12 cellular contexts compared by ENCODE assay signal in the genomic region with DNA sequence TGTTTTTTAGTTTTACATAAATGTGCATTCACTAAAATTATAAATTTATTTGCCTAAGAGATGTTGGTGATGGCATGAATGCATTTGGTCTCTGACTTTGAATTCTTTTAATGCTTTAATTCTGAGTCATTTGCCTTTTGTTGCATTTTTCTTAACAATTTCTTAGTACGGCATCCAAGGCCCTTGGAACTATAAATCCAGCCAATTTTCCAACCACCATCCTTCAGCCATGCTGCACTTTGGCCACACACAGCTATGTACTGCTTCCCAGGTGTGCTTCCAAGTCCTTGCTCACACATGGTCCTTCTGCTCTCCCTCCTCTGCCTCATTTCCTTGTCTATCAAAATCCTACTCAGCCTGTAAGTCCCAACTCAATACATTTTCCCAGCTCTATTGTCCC.
DNase-seq lines count a peak whose midpoint lies in the region; ATAC-seq and TF ChIP-seq lines count a peak whose summit lies in the region.
"Had no signal": no experiment of that assay in that cellular context is flagged by ENCODE, and none has a peak within 500 bp of the region (broad histone marks: within the 10 kb centered on the region; RNA-seq: fewer than 3 reads in every experiment).

No MANE protein-coding gene starts in this region.

- no peak overlapping the region for H3K27ac Mint-ChIP-seq in GM23338
- peak overlapping the region; percentile 81 for H3K27ac Mint-ChIP-seq in activated CD8-positive, alpha-beta T cell treated with anti-CD3 and anti-CD28 coated beads for 36 hours
- H3K27ac Mint-ChIP-seq in effector memory CD8-positive, alpha-beta T cell = no peak overlapping the region

- no peaks in the 10 kb centered on the region for H3K9me2 ChIP-seq in GM23338 (ENCODE audit: insufficient read depth)

- H3F3A ChIP-seq in GM23338 (replicated peaks; ENCODE audit: low read depth) = no peaks in the 10 kb centered on the region

- H3K4me3 ChIP-seq in GM23338 (no peak overlapping the region), thyroid gland (replicated peaks in 1 of 3) (no peak overlapping the region)

- no peak overlapping the region for H2AFZ ChIP-seq in GM23338

- TF ChIP-seq POLR2A in thyroid gland (IDR thresholded peaks at IDR 0.05) = no peak

- no peak overlapping the region for H3K4me2 ChIP-seq in GM23338

- no peak for DNase-seq in GM23338 (ENCODE audit: low spot score)
- no peak for DNase-seq in activated CD8-positive, alpha-beta T cell treated with anti-CD3 and anti-CD28 coated beads for 36 hours
- peak; percentile 74 for DNase-seq in glomerular visceral epithelial cell (ENCODE audit: extremely low spot score)
- DNase-seq in thyroid gland = no peak
- no peak for DNase-seq in effector memory CD8-positive, alpha-beta T cell
- DNase-seq: activated T-cell treated with anti-CD3 and anti-CD28 coated beads, Interleukin-2, amount 50 U/mL, for 4 hours; effector CD4-positive, alpha-beta T cell; NCI-H1417 treated with DMSO at 0.1 percent for 48 hours; stimulated activated CD4-positive, alpha-beta T cell treated with anti-CD3 and anti-CD28 coated beads, Interleukin-4, amount 100 ng/mL, for 24 hours had no signal

- no peak for ATAC-seq in GM23338
- ATAC-seq in activated CD8-positive, alpha-beta T cell treated with anti-CD3 and anti-CD28 coated beads for 36 hours = no peak
- no peak for ATAC-seq in effector memory CD8-positive, alpha-beta T cell (replicated peaks)
- no peak for ATAC-seq in HG02798 (IDR thresholded peaks at IDR 0.05; ENCODE audit: poor library complexity, unreplicated experiment)
- no peak for ATAC-seq in GM18861 (IDR thresholded peaks at IDR 0.05; ENCODE audit: unreplicated experiment)
- ATAC-seq: activated T-cell treated with anti-CD3 and anti-CD28 coated beads, Interleukin-2, amount 50 U/mL, for 4 hours had no signal

- no peaks in the 10 kb centered on the region for H3K79me2 ChIP-seq in GM23338 (replicated peaks; ENCODE audit: insufficient read depth)

- H3K4me1 ChIP-seq in GM23338 (ENCODE audit: insufficient read depth) (peaks cover 6% of the 10 kb centered on the region; the same call in 1 of the 2 replicates), thyroid gland (peaks cover 87 to 97% of the 10 kb centered on the region in 2 donors)

- POLR2A ChIA-PET in activated CD8-positive, alpha-beta T cell treated with anti-CD3 and anti-CD28 coated beads for 36 hours (lab: Charles Lee) = interaction anchor here (0.6 to 1.5 kb wide), 3 partner anchors 9 to 16 kb away, joined by 3 to 4 read pairs (median 4); no protein-coding TSS in a partner anchor

- H3K4me3 Mint-ChIP-seq in GM23338 = no peak overlapping the region
- H3K4me3 Mint-ChIP-seq in activated CD8-positive, alpha-beta T cell treated with anti-CD3 and anti-CD28 coated beads for 36 hours = peak overlapping the region; percentile 33
- H3K4me3 Mint-ChIP-seq in effector memory CD8-positive, alpha-beta T cell = no peak overlapping the region
- H3K4me3 Mint-ChIP-seq: neural crest cell had no signal

- H3K27me3 Mint-ChIP-seq in GM23338 (ENCODE audit: insufficient read depth, low read depth, poor library complexity) = peaks cover 1% of the 10 kb centered on the region
- no peaks in the 10 kb centered on the region for H3K27me3 Mint-ChIP-seq in activated CD8-positive, alpha-beta T cell treated with anti-CD3 and anti-CD28 coated beads for 36 hours
- no peaks in the 10 kb centered on the region for H3K27me3 Mint-ChIP-seq in effector memory CD8-positive, alpha-beta T cell

- TF ChIP-seq CTCF in GM23338 (conservative IDR thresholded peaks at IDR 0.05; ENCODE audit: low read depth in 2 of 2) (no peak), thyroid gland (IDR thresholded peaks at IDR 0.05) (no peak)
- no peak for TF ChIP-seq CTCF in activated CD8-positive, alpha-beta T cell treated with anti-CD3 and anti-CD28 coated beads for 36 hours (IDR thresholded peaks at IDR 0.05)

- H4K20me1 ChIP-seq in GM23338 (replicated peaks; ENCODE audit: insufficient read depth) = peaks cover 3% of the 10 kb centered on the region; the same call in 1 of the 2 replicates

- no peaks in the 10 kb centered on the region for H3K9me3 Mint-ChIP-seq in GM23338
- H3K9me3 Mint-ChIP-seq in activated CD8-positive, alpha-beta T cell treated with anti-CD3 and anti-CD28 coated beads for 36 hours = no peaks in the 10 kb centered on the region
- H3K9me3 Mint-ChIP-seq in effector memory CD8-positive, alpha-beta T cell = no peaks in the 10 kb centered on the region
- H3K9me3 Mint-ChIP-seq: activated T-cell treated with anti-CD3 and anti-CD28 coated beads, Interleukin-2, amount 50 U/mL, for 4 hours; neural crest cell had no signal

- 54 to 78% methylated on average over 1 of the region's 1 CpG for WGBS in thyroid gland, 2 donors

- H3K27ac ChIP-seq in GM23338 (ENCODE audit: low read depth) (0 out of 2 replicates have a peak overlapping the region, but pooled peaks have one; percentile 42), thyroid gland (peak overlapping the region; percentile 79 to 95 (median 89))

- H3K4me1 Mint-ChIP-seq in GM23338 = peaks cover 9% of the 10 kb centered on the region
- H3K4me1 Mint-ChIP-seq in activated CD8-positive, alpha-beta T cell treated with anti-CD3 and anti-CD28 coated beads for 36 hours (ENCODE audit: low read depth) = peaks cover 73% of the 10 kb centered on the region
- H3K4me1 Mint-ChIP-seq in effector memory CD8-positive, alpha-beta T cell (ENCODE audit: low read depth in 2 of 2) = peaks cover 5 to 35% of the 10 kb centered on the region in 2 donors

- CTCF ChIA-PET in activated CD8-positive, alpha-beta T cell treated with anti-CD3 and anti-CD28 coated beads for 36 hours (lab: Charles Lee) = interaction anchor here (0.9 to 1.1 kb wide), 2 partner anchors 22 to 340 kb away, joined by 3 read pairs; no protein-coding TSS in a partner anchor

- H3K36me3 ChIP-seq in GM23338 (ENCODE audit: insufficient read depth) (peaks cover 5% of the 10 kb centered on the region; the same call in 1 of the 2 replicates), thyroid gland (no peaks in the 10 kb centered on the region)

- intact Hi-C loops in activated CD8-positive, alpha-beta T cell treated with anti-CD3 and anti-CD28 coated beads for 36 hours (cut with micrococcal nuclease) = no loop called here
- intact Hi-C loops in thyroid gland (cut with DNase I) = no loop called here

- no peaks in the 10 kb centered on the region for H3K36me3 Mint-ChIP-seq in GM23338 (ENCODE audit: low read depth)
- peaks cover 60% of the 10 kb centered on the region for H3K36me3 Mint-ChIP-seq in activated CD8-positive, alpha-beta T cell treated with anti-CD3 and anti-CD28 coated beads for 36 hours (ENCODE audit: low read depth)
- H3K36me3 Mint-ChIP-seq in effector memory CD8-positive, alpha-beta T cell (ENCODE audit: insufficient read depth) = peaks cover 36% of the 10 kb centered on the region

- H3K27me3 ChIP-seq in GM23338 (ENCODE audit: insufficient read depth) (no peaks in the 10 kb centered on the region), thyroid gland (no peaks in the 10 kb centered on the region)

- no peaks in the 10 kb centered on the region for H3K9me3 ChIP-seq in thyroid gland

TF ChIP-seq in GM23338, 12 proteins besides CTCF, POLR2A, EP300 and RAD21 (continues in another document):
- TF ChIP-seq STAT1 (IDR thresholded peaks at IDR 0.05; ENCODE audit: unreplicated experiment) (no peak), ZNF331 (CRISPR knock-in tag; IDR thresholded peaks at IDR 0.05; ENCODE audit: low read depth) (no peak), EZH2 (IDR thresholded peaks at IDR 0.05; ENCODE audit: low read depth, unreplicated experiment) (no peak), EZH2phosphoT487 (IDR thresholded peaks at IDR 0.05; ENCODE audit: unreplicated experiment) (no peak), ZNF114 (CRISPR knock-in tag; IDR thresholded peaks at IDR 0.05) (no peak), JUNB (IDR thresholded peaks at IDR 0.05; ENCODE audit: unreplicated experiment) (no peak)
- TF ChIP-seq, protein P1, sequence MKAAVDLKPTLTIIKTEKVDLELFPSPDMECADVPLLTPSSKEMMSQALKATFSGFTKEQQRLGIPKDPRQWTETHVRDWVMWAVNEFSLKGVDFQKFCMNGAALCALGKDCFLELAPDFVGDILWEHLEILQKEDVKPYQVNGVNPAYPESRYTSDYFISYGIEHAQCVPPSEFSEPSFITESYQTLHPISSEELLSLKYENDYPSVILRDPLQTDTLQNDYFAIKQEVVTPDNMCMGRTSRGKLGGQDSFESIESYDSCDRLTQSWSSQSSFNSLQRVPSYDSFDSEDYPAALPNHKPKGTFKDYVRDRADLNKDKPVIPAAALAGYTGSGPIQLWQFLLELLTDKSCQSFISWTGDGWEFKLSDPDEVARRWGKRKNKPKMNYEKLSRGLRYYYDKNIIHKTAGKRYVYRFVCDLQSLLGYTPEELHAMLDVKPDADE (IDR thresholded peaks at IDR 0.05) = no peak
- TF ChIP-seq, protein P2, sequence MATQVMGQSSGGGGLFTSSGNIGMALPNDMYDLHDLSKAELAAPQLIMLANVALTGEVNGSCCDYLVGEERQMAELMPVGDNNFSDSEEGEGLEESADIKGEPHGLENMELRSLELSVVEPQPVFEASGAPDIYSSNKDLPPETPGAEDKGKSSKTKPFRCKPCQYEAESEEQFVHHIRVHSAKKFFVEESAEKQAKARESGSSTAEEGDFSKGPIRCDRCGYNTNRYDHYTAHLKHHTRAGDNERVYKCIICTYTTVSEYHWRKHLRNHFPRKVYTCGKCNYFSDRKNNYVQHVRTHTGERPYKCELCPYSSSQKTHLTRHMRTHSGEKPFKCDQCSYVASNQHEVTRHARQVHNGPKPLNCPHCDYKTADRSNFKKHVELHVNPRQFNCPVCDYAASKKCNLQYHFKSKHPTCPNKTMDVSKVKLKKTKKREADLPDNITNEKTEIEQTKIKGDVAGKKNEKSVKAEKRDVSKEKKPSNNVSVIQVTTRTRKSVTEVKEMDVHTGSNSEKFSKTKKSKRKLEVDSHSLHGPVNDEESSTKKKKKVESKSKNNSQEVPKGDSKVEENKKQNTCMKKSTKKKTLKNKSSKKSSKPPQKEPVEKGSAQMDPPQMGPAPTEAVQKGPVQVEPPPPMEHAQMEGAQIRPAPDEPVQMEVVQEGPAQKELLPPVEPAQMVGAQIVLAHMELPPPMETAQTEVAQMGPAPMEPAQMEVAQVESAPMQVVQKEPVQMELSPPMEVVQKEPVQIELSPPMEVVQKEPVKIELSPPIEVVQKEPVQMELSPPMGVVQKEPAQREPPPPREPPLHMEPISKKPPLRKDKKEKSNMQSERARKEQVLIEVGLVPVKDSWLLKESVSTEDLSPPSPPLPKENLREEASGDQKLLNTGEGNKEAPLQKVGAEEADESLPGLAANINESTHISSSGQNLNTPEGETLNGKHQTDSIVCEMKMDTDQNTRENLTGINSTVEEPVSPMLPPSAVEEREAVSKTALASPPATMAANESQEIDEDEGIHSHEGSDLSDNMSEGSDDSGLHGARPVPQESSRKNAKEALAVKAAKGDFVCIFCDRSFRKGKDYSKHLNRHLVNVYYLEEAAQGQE (IDR thresholded peaks at IDR 0.05; ENCODE audit: unreplicated experiment) = no peak
